Comparison of ENCODE assay signal across 10 cellular contexts in genomic region chr12:66149702-66150398, GRCh38. TPM values are rescaled to one million over a fixed set of nuclear protein-coding genes. Genes with fewer than 3 reads are reported as not detected.
A peak's percentile ranks its signal among the peaks of the same experiment; 100 is the strongest.
DNase-seq lines count a peak whose midpoint lies in the region; ATAC-seq, FAIRE-seq and TF ChIP-seq lines count a peak whose summit lies in the region.
"Had no signal": no experiment of that assay in that cellular context is flagged by ENCODE, and none has a peak within 500 bp of the region (broad histone marks: within the 10 kb centered on the region; RNA-seq: fewer than 3 reads in every experiment).

No MANE protein-coding gene starts in this region.

- no peaks in the 10 kb centered on the region for H3K27me3 ChIP-seq in K562 (ENCODE audit: control insufficient read depth in 2 of 2, insufficient read depth in 2 of 2, low read length in 2 of 2)
- no peaks in the 10 kb centered on the region for H3K27me3 ChIP-seq in right lobe of liver
- no peaks in the 10 kb centered on the region for H3K27me3 ChIP-seq in dorsolateral prefrontal cortex

- peak; percentile 48 for FAIRE-seq in K562 (lab: Jason Lieb, UNC)

- no peak overlapping the region for H2AFZ ChIP-seq in K562 (ENCODE audit: low read depth, low read length)

- H3K9me3 Mint-ChIP-seq in CD14-positive monocyte = peaks cover 4 to 11% (median 6%) of the 10 kb centered on the region in 7 donors
- H3K9me3 Mint-ChIP-seq in activated CD4-positive, alpha-beta memory T cell treated with anti-CD3 and anti-CD28 coated beads for 36 hours = no peaks in the 10 kb centered on the region
- no peaks in the 10 kb centered on the region for H3K9me3 Mint-ChIP-seq in activated T-helper 17 cell treated with anti-CD3 and anti-CD28 coated beads, Interleukin-2, amount 50 U/mL, for 72 hours

- H3K4me1 ChIP-seq in K562 (replicated peaks in 1 of 2; ENCODE audit: control insufficient read depth in 2 of 2, insufficient read depth in 2 of 2, low read length in 2 of 2) = peaks cover 0 to 11% of the 10 kb centered on the region in 2 experiments; a peak in 3 of 5 replicates
- peaks cover 0 to 3% (median under 1%) of the 10 kb centered on the region in 4 donors for H3K4me1 ChIP-seq in right lobe of liver

- DNase-seq in CD14-positive monocyte (ENCODE audit: low spot score) = peak; percentile 83
- DNase-seq in Kasumi-1 (lab: John Stamatoyannopoulos, UW) = peak; percentile 95 to 96
- DNase-seq in K562 (ENCODE audit: extremely low read depth in 1 of 4, low spot score in 3 of 4) = peak in 3 of 4 experiments; percentile 23 to 52 (median 27)
- DNase-seq in right lobe of liver = peak in 1 of 3 donors; percentile 42
- DNase-seq in NCI-H2196 treated with DMSO at 0.1 percent for 48 hours (lab: John Stamatoyannopoulos, UW; ENCODE audit: unreplicated experiment) = no peak
- DNase-seq in activated CD4-positive, alpha-beta memory T cell treated with anti-CD3 and anti-CD28 coated beads for 36 hours = no peak
- DNase-seq in dorsolateral prefrontal cortex = no peak
- DNase-seq: activated CD4-positive, alpha-beta T cell treated with anti-CD3 and anti-CD28 coated beads for 4 hours; Calu3 had no signal

- CTCF ChIA-PET in K562 (lab: Yijun Ruan, JAX; ENCODE audit: low intra/inter-chr PET ratio) = no interaction called here
- CTCF ChIA-PET in activated CD4-positive, alpha-beta memory T cell treated with anti-CD3 and anti-CD28 coated beads for 36 hours (lab: Charles Lee) = interaction anchor here (0.6 to 1.3 kb wide), 2 partner anchors 10 to 84 kb away, joined by 4 read pairs; no protein-coding TSS in a partner anchor

- POLR2A ChIA-PET in K562 (lab: Yijun Ruan, JAX) = interaction anchor here (0.8 to 1.6 kb wide), 6 partner anchors 9 to 20 kb away, joined by 3 to 4 read pairs (median 3); partner anchors contain the start of genes LLPH and TMBIM4
- POLR2A ChIA-PET in activated CD4-positive, alpha-beta memory T cell treated with anti-CD3 and anti-CD28 coated beads for 36 hours (lab: Charles Lee) = no interaction called here

- BruUV-seq in K562 (replicated peaks; lab: Mats Ljungman, UMichigan) = no TSS peak

- H3K27ac Mint-ChIP-seq in CD14-positive monocyte = peak overlapping the region; percentile 81 to 92 (median 87)
- H3K27ac Mint-ChIP-seq in activated CD4-positive, alpha-beta memory T cell treated with anti-CD3 and anti-CD28 coated beads for 36 hours = no peak overlapping the region
- no peak overlapping the region for H3K27ac Mint-ChIP-seq in activated T-helper 17 cell treated with anti-CD3 and anti-CD28 coated beads, Interleukin-2, amount 50 U/mL, for 72 hours

- H3K27me3 Mint-ChIP-seq in CD14-positive monocyte (ENCODE audit: low read depth in 3 of 3) = no peaks in the 10 kb centered on the region
- no peaks in the 10 kb centered on the region for H3K27me3 Mint-ChIP-seq in activated CD4-positive, alpha-beta memory T cell treated with anti-CD3 and anti-CD28 coated beads for 36 hours
- no peaks in the 10 kb centered on the region for H3K27me3 Mint-ChIP-seq in activated T-helper 17 cell treated with anti-CD3 and anti-CD28 coated beads, Interleukin-2, amount 50 U/mL, for 72 hours

- no peaks in the 10 kb centered on the region for H3K79me2 ChIP-seq in K562 (ENCODE audit: control insufficient read depth, insufficient read depth, low read length)

- ATAC-seq in K562 (peak; percentile 88), right lobe of liver (peak in 3 of 4 donors; percentile 49 to 51 (median 51))
- no peak for ATAC-seq in activated T-helper 17 cell treated with anti-CD3 and anti-CD28 coated beads, Interleukin-2, amount 50 U/mL, for 72 hours (replicated peaks)

- H3K4me3 ChIP-seq in K562 (no peak overlapping the region), right lobe of liver (no peak overlapping the region), dorsolateral prefrontal cortex (no peak overlapping the region)

- H3K9me1 ChIP-seq in K562 (ENCODE audit: control insufficient read depth, insufficient read depth, low read length) = no peaks in the 10 kb centered on the region

- in situ Hi-C loops in K562 (cut with MboI) = no loop called here

- no peak overlapping the region for H3K4me3 Mint-ChIP-seq in CD14-positive monocyte
- no peak overlapping the region for H3K4me3 Mint-ChIP-seq in activated CD4-positive, alpha-beta memory T cell treated with anti-CD3 and anti-CD28 coated beads for 36 hours
- no peak overlapping the region for H3K4me3 Mint-ChIP-seq in activated T-helper 17 cell treated with anti-CD3 and anti-CD28 coated beads, Interleukin-2, amount 50 U/mL, for 72 hours

- WGBS in K562 (ENCODE audit: insufficient coverage, low coverage, missing lambda C conversion rate) = 21% methylated on average over 5 of the region's 5 CpGs
- 71% methylated on average over 5 of the region's 5 CpGs for WGBS in right lobe of liver (ENCODE audit: insufficient coverage, low coverage, low lambda C conversion rate, missing lambda C conversion rate)

- TF ChIP-seq RAD21 in K562 (CRISPR knock-in tag; conservative IDR thresholded peaks at IDR 0.05 in 1 of 2, IDR thresholded peaks at IDR 0.05 in 1 of 2) = 0 out of 4 replicates have a peak, but pooled peaks of 1 of the 2 experiments have one; percentile 5

- H3K36me3 ChIP-seq in K562 (ENCODE audit: control insufficient read depth, insufficient read depth, low read length) = 0 out of 3 replicates have a peak, but pooled peaks cover 2% of the 10 kb centered on the region
- H3K36me3 ChIP-seq in right lobe of liver = peaks cover 0 to 3% (median 0%) of the 10 kb centered on the region in 4 donors

- H3K27ac ChIP-seq in K562 (ENCODE audit: extremely low read depth, low read depth, low read length) (no peak overlapping the region), right lobe of liver (no peak overlapping the region), dorsolateral prefrontal cortex (no peak overlapping the region)

- H3K9me3 ChIP-seq in K562 (replicated peaks; ENCODE audit: control insufficient read depth, insufficient read depth, low read depth, low read length) (no peaks in the 10 kb centered on the region), right lobe of liver (no peaks in the 10 kb centered on the region)

- no peak overlapping the region for H3K9ac ChIP-seq in K562 (ENCODE audit: insufficient read depth in 1 of 2, low read depth in 2 of 2, low read length in 2 of 2)

- H3K4me2 ChIP-seq in K562 (ENCODE audit: insufficient read depth, low read length) = no peak overlapping the region; the same call in 1 of the 2 replicates

- H3K4me1 Mint-ChIP-seq in CD14-positive monocyte = peaks cover 51% of the 10 kb centered on the region
- H3K4me1 Mint-ChIP-seq in activated CD4-positive, alpha-beta memory T cell treated with anti-CD3 and anti-CD28 coated beads for 36 hours (ENCODE audit: low read depth) = peaks cover 20% of the 10 kb centered on the region
- H3K4me1 Mint-ChIP-seq in activated T-helper 17 cell treated with anti-CD3 and anti-CD28 coated beads, Interleukin-2, amount 50 U/mL, for 72 hours = peaks cover under 1% of the 10 kb centered on the region

- TF ChIP-seq CTCF in CD14-positive monocyte (IDR thresholded peaks at IDR 0.05) (peak; percentile 48), K562 (IDR thresholded peaks at IDR 0.05 in 2 of 3, conservative IDR thresholded peaks at IDR 0.05 in 1 of 3; ENCODE audit: insufficient read depth in 2 of 3, low read depth in 1 of 3, low read length in 3 of 3) (peak; percentile 12 to 40 (median 34); a peak in 2 of 6 replicates), right lobe of liver (IDR thresholded peaks at IDR 0.05) (peak in 1 of 4 donors; percentile 14), dorsolateral prefrontal cortex (IDR thresholded peaks at IDR 0.05 in 54 of 56, conservative IDR thresholded peaks at IDR 0.05 in 2 of 56; ENCODE audit: low read depth in 1 of 56, partially characterized antibody in 56 of 56) (peak in 5 of 56 donors; percentile 7 to 38 (median 13))

- TF ChIP-seq POLR2A in K562 (conservative IDR thresholded peaks at IDR 0.05) (no peak), right lobe of liver (IDR thresholded peaks at IDR 0.05) (no peak)

- no peak for TF ChIP-seq EP300 in K562 (IDR thresholded peaks at IDR 0.05; ENCODE audit: low read length)

- no peaks in the 10 kb centered on the region for H4K20me1 ChIP-seq in K562 (replicated peaks; ENCODE audit: control insufficient read depth, insufficient read depth, low read length)

- H3K36me3 Mint-ChIP-seq in CD14-positive monocyte = peaks cover 25 to 52% of the 10 kb centered on the region in 2 donors
- H3K36me3 Mint-ChIP-seq in activated CD4-positive, alpha-beta memory T cell treated with anti-CD3 and anti-CD28 coated beads for 36 hours = peaks cover 19% of the 10 kb centered on the region
- H3K36me3 Mint-ChIP-seq in activated T-helper 17 cell treated with anti-CD3 and anti-CD28 coated beads, Interleukin-2, amount 50 U/mL, for 72 hours (ENCODE audit: low read depth) = peaks cover 78% of the 10 kb centered on the region

- intact Hi-C loops in CD14-positive monocyte (cut with micrococcal nuclease) (loop anchor here (10.0 kb wide), 5 partner anchors 45 to 545 kb away; partner anchors contain the start of gene HELB (in 1 of the 2)), K562 (cut with micrococcal nuclease) (no loop called here), right lobe of liver (cut with DNase I) (no loop called here), dorsolateral prefrontal cortex (cut with DNase I) (no loop called here)
- intact Hi-C loops in activated CD4-positive, alpha-beta memory T cell treated with anti-CD3 and anti-CD28 coated beads for 36 hours (cut with micrococcal nuclease) = loop anchor here (10.0 kb wide), 1 partner anchor 545 kb away; no protein-coding TSS in a partner anchor

RNA-seq across cellular contexts. Expression of gene LLPH, which starts 19.3 kb away (rescaled TPM):
- polyA plus RNA-seq in CD14-positive monocyte (10 to 100 TPM; 33.4 to 44.0 TPM), K562 (2011; rRNA removed) (14.1 and 23.9 TPM in 2 replicates), K562 (2014; fragmentation: Illumina TruSeq; extraction: Trizol) (62.1 and 72.0 TPM in 2 replicates), K562 (2014; fragmentation: Nextera tagmentation; extraction: Ambion mirVana) (10 to 100 TPM; 67.4 to 87.3 TPM), K562 (2014; rRNA removed) (41.0 and 48.7 TPM in 2 replicates)
- total RNA-seq in K562 (2011; cell fraction: chromatin; rRNA removed; ENCODE audit: low replicate concordance) = 3.1 and 10.4 TPM in 2 replicates
- total RNA-seq in K562 (2011; cell fraction: nucleolus; rRNA removed) = 1.6 and 2.5 TPM in 2 replicates
- total RNA-seq in K562 (2011; cell fraction: nucleoplasm; rRNA removed) = 2.7 and 5.6 TPM in 2 replicates
- total RNA-seq in K562 (2014; rRNA removed) (19.1 and 22.6 TPM in 2 replicates), K562 (2014; rRNA removed; fragmentation: Illumina TruSeq; extraction: Trizol) (59.6 and 74.3 TPM in 2 replicates), K562 (2015; rRNA removed; fragmentation: Illumina TruSeq; extraction: Trizol) (58.5 and 65.5 TPM in 2 replicates), K562 (2021) (26.3 and 27.8 TPM in 2 replicates), right lobe of liver (10 to 100 TPM in 2 of 6 experiments, 1 to 10 TPM in 4; 5.2 to 13.0 (median 7.8) TPM), dorsolateral prefrontal cortex (10 to 100 TPM in 118 of 120 experiments, 1 to 10 TPM in 2; 9.3 to 25.5 (median 15.7) TPM)
- 2.1 and 4.8 TPM in 2 replicates for polyA plus RNA-seq in K562 (2011; cell fraction: cytosol; rRNA removed)
- 1.9 and 2.5 TPM in 2 replicates for polyA plus RNA-seq in K562 (2011; cell fraction: nucleus; rRNA removed)
- 27.5 and 58.5 TPM in 2 replicates for polyA plus RNA-seq in K562 (2012)
- polyA minus RNA-seq in K562 (2011; rRNA and poly(A)+ RNA removed) = 8.3 and 11.9 TPM in 2 replicates
- 0.64 and 4.3 TPM in 2 replicates for polyA minus RNA-seq in K562 (2011; cell fraction: cytosol; rRNA and poly(A)+ RNA removed)
- polyA minus RNA-seq in K562 (2011; cell fraction: nucleus; rRNA and poly(A)+ RNA removed) = 2.2 and 4.0 TPM in 2 replicates
- 10 to 100 TPM; 29.1 to 31.2 TPM for total RNA-seq in activated CD4-positive, alpha-beta memory T cell treated with anti-CD3 and anti-CD28 coated beads for 36 hours
- 10 to 100 TPM; 20.6 to 37.0 TPM for total RNA-seq in activated T-helper 17 cell treated with anti-CD3 and anti-CD28 coated beads, Interleukin-2, amount 50 U/mL, for 72 hours

RNA-seq across cellular contexts. Expression of gene TMBIM4, which starts 19.9 kb away (rescaled TPM):
- polyA plus RNA-seq in CD14-positive monocyte (100 to 1,000 TPM; 694 to 823 TPM), K562 (2011; rRNA removed) (53.9 and 67.4 TPM in 2 replicates), K562 (2014; fragmentation: Illumina TruSeq; extraction: Trizol) (49.7 and 70.1 TPM in 2 replicates), K562 (2014; fragmentation: Nextera tagmentation; extraction: Ambion mirVana) (100 to 1,000 TPM; 231 to 272 TPM), K562 (2014; rRNA removed) (61.8 and 104 TPM in 2 replicates)
- 23.3 and 47.4 TPM in 2 replicates for total RNA-seq in K562 (2011; cell fraction: chromatin; rRNA removed; ENCODE audit: low replicate concordance)
- total RNA-seq in K562 (2011; cell fraction: nucleolus; rRNA removed) = 18.2 and 23.0 TPM in 2 replicates
- total RNA-seq in K562 (2011; cell fraction: nucleoplasm; rRNA removed) = 38.8 and 43.1 TPM in 2 replicates
- total RNA-seq in K562 (2014; rRNA removed) (18.6 and 19.5 TPM in 2 replicates), K562 (2014; rRNA removed; fragmentation: Illumina TruSeq; extraction: Trizol) (49.8 and 57.5 TPM in 2 replicates), K562 (2015; rRNA removed; fragmentation: Illumina TruSeq; extraction: Trizol) (46.1 and 50.0 TPM in 2 replicates), K562 (2021) (41.2 and 46.5 TPM in 2 replicates), right lobe of liver (10 to 100 TPM; 72.3 to 88.9 (median 77.7) TPM), dorsolateral prefrontal cortex (10 to 100 TPM; 18.9 to 70.3 (median 40.0) TPM)
- 94.3 and 145 TPM in 2 replicates for polyA plus RNA-seq in K562 (2011; cell fraction: cytosol; rRNA removed)
- polyA plus RNA-seq in K562 (2011; cell fraction: nucleus; rRNA removed) = 17.7 and 30.5 TPM in 2 replicates
- polyA plus RNA-seq in K562 (2012) = 55.8 and 57.5 TPM in 2 replicates
- 27.7 and 28.5 TPM in 2 replicates for polyA minus RNA-seq in K562 (2011; rRNA and poly(A)+ RNA removed)
- polyA minus RNA-seq in K562 (2011; cell fraction: cytosol; rRNA and poly(A)+ RNA removed) = 5.2 and 24.5 TPM in 2 replicates
- polyA minus RNA-seq in K562 (2011; cell fraction: nucleus; rRNA and poly(A)+ RNA removed) = 4.6 and 15.3 TPM in 2 replicates
- total RNA-seq in activated CD4-positive, alpha-beta memory T cell treated with anti-CD3 and anti-CD28 coated beads for 36 hours = 10 to 100 TPM; 63.7 to 66.7 TPM
- 10 to 100 TPM; 41.5 to 48.9 TPM for total RNA-seq in activated T-helper 17 cell treated with anti-CD3 and anti-CD28 coated beads, Interleukin-2, amount 50 U/mL, for 72 hours

RNA-seq across cellular contexts. Expression of gene IRAK3, which starts 39.2 kb away (rescaled TPM):
- polyA plus RNA-seq in CD14-positive monocyte = 10 to 100 TPM; 56.9 to 59.7 TPM
- 0.07 TPM in 1 of 2 replicates, not detected in the other for total RNA-seq in K562 (2011; cell fraction: chromatin; rRNA removed; ENCODE audit: low replicate concordance)
- total RNA-seq in K562 (2011; cell fraction: nucleolus; rRNA removed) = not detected in 2 replicates
- total RNA-seq in K562 (2011; cell fraction: nucleoplasm; rRNA removed) = not detected in 2 replicates
- 0.09 TPM in 1 of 2 replicates, not detected in the other for total RNA-seq in K562 (2014; rRNA removed)
- not detected in 2 replicates for total RNA-seq in K562 (2014; rRNA removed; fragmentation: Illumina TruSeq; extraction: Trizol)
- total RNA-seq in K562 (2015; rRNA removed; fragmentation: Illumina TruSeq; extraction: Trizol) = not detected in 2 replicates
- 0.07 TPM in 1 of 2 replicates, not detected in the other for total RNA-seq in K562 (2021)
- polyA plus RNA-seq in K562 (2011; rRNA removed) = 0.06 TPM in 1 of 2 replicates, not detected in the other
- polyA plus RNA-seq in K562 (2011; cell fraction: cytosol; rRNA removed) = not detected in 2 replicates
- polyA plus RNA-seq in K562 (2011; cell fraction: nucleus; rRNA removed) = not detected in 2 replicates
- polyA plus RNA-seq in K562 (2012) = 0.01 TPM in 1 of 2 replicates, not detected in the other
- polyA plus RNA-seq in K562 (2014; fragmentation: Illumina TruSeq; extraction: Trizol) = not detected in 2 replicates
- not detected for polyA plus RNA-seq in K562 (2014; fragmentation: Nextera tagmentation; extraction: Ambion mirVana)
- not detected in 2 replicates for polyA plus RNA-seq in K562 (2014; rRNA removed)
- polyA minus RNA-seq in K562 (2011; rRNA and poly(A)+ RNA removed) = not detected in 2 replicates
- not detected in 2 replicates for polyA minus RNA-seq in K562 (2011; cell fraction: cytosol; rRNA and poly(A)+ RNA removed)
- polyA minus RNA-seq in K562 (2011; cell fraction: nucleus; rRNA and poly(A)+ RNA removed) = not detected in 2 replicates
- total RNA-seq in right lobe of liver = 1 to 10 TPM; 1.3 to 7.0 (median 3.5) TPM
- under 1 TPM; 0.45 to 0.46 TPM for total RNA-seq in activated CD4-positive, alpha-beta memory T cell treated with anti-CD3 and anti-CD28 coated beads for 36 hours
- total RNA-seq in activated T-helper 17 cell treated with anti-CD3 and anti-CD28 coated beads, Interleukin-2, amount 50 U/mL, for 72 hours = 1 to 10 TPM; 1.4 to 1.8 TPM
- 10 to 100 TPM in 3 of 120 experiments, 1 to 10 TPM in 117; 1.6 to 12.9 (median 4.6) TPM for total RNA-seq in dorsolateral prefrontal cortex

Comparison
In these comparisons a context has a peak if more than half of its experiments do, and no peak if none do; other contexts are left out.
1. DNase-seq: peak in CD14-positive monocyte (single experiment), Kasumi-1 (2 of 2) and K562 (3 of 4); none in NCI-H2196 treated with DMSO at 0.1 percent for 48 hours (single experiment), activated CD4-positive, alpha-beta memory T cell treated with anti-CD3 and anti-CD28 coated beads for 36 hours (single experiment) and dorsolateral prefrontal cortex (0 of 10).
2. H3K27ac Mint-ChIP-seq: peak in CD14-positive monocyte (7 of 7); none in activated CD4-positive, alpha-beta memory T cell treated with anti-CD3 and anti-CD28 coated beads for 36 hours (single experiment) and activated T-helper 17 cell treated with anti-CD3 and anti-CD28 coated beads, Interleukin-2, amount 50 U/mL, for 72 hours (single experiment).
3. intact Hi-C loops: an anchor here in CD14-positive monocyte (10.0 kb wide) and activated CD4-positive, alpha-beta memory T cell treated with anti-CD3 and anti-CD28 coated beads for 36 hours (10.0 kb wide); none called in K562, right lobe of liver and dorsolateral prefrontal cortex.